8 cellular contexts compared by ENCODE assay signal in genomic region chr22:35258144-35258988, GRCh38. TPM values are rescaled to one million over a fixed set of nuclear protein-coding genes. Genes with fewer than 3 reads are reported as not detected.
DNase-seq lines count a peak whose midpoint lies in the region; ATAC-seq, FAIRE-seq and TF ChIP-seq lines count a peak whose summit lies in the region.

No MANE protein-coding gene starts in this region.

- 0 out of 3 replicates have a peak, but pooled peaks cover 6% of the 10 kb centered on the region for H3K4me1 ChIP-seq in A549
- peaks cover 3% of the 10 kb centered on the region; the same call in 1 of the 2 replicates for H3K4me1 ChIP-seq in SJCRH30
- peaks cover 0 to 3% (median 0%) of the 10 kb centered on the region in 4 experiments; a peak in 2 of 7 replicates for H3K4me1 ChIP-seq in H1 (replicated peaks in 1 of 4; ENCODE audit: control insufficient read depth in 3 of 4, insufficient read depth in 4 of 4, low read length in 3 of 4)
- H3K4me1 ChIP-seq in mucosa of descending colon (ENCODE audit: low read depth): peaks cover 7% of the 10 kb centered on the region

- H3K18ac ChIP-seq in H1 (ENCODE audit: extremely low read depth, low read length): peak overlapping the region; percentile 29

- H2AFZ ChIP-seq in H1 (ENCODE audit: low read length): no peak overlapping the region

- peak overlapping the region; percentile 100 for H3K27ac ChIP-seq in A549
- H3K27ac ChIP-seq in SJCRH30: peak overlapping the region; percentile 97
- H3K27ac ChIP-seq in H1 (ENCODE audit: low read depth, low read length): peak overlapping the region; percentile 88

- CTCF ChIA-PET in A549 (lab: Yijun Ruan, JAX) (no interaction called here), H1 (lab: Charles Lee; ENCODE audit: partially characterized antibody) (interaction anchor here (0.9 to 1.2 kb wide), 2 partner anchors 12 to 156 kb away, joined by 3 read pairs; no protein-coding TSS in a partner anchor)

- H3K4ac ChIP-seq in H1 (replicated peaks; ENCODE audit: insufficient read length, low read depth, low read length): no peak overlapping the region

- peak overlapping the region; percentile 98; the same call in 1 of the 2 replicates for H4K8ac ChIP-seq in H1 (ENCODE audit: extremely low read depth, insufficient read depth, low read length)

- peak overlapping the region; percentile 86 for H3K4me2 ChIP-seq in A549
- peak overlapping the region; percentile 76 to 98 for H3K4me2 ChIP-seq in H1 (ENCODE audit: insufficient read depth in 1 of 2, low read depth in 2 of 2, low read length in 2 of 2)

- WGBS in A549 (ENCODE audit: missing lambda C conversion rate): 28% methylated on average over 23 of the region's 23 CpGs
- WGBS in H1 (ENCODE audit: extremely low coverage in 1 of 2, insufficient coverage in 1 of 2, insufficient read length in 1 of 2, insufficient replicate concordance in 2 of 2, low coverage in 1 of 2, low lambda C conversion rate in 2 of 2, missing lambda C conversion rate in 1 of 2), 2 experiments: 31% methylated on average over 23 of the region's 23 CpGs; no CpG with 5 or more reads in 1 of the 2 experiments

- no peak overlapping the region for H3K23ac ChIP-seq in H1 (ENCODE audit: insufficient read length)

- peaks cover 8% of the 10 kb centered on the region; the same call in 1 of the 2 replicates for H3K23me2 ChIP-seq in H1 (ENCODE audit: low read depth, low read length)

- H3K27me3 ChIP-seq in SJCRH30: no peaks in the 10 kb centered on the region
- H3K27me3 ChIP-seq in H1 (replicated peaks in 1 of 4; ENCODE audit: control insufficient read depth in 3 of 4, extremely low read depth in 1 of 4, insufficient read depth in 3 of 4, low read length in 3 of 4): no peaks in the 10 kb centered on the region; a peak in 1 of 7 replicates

- no peak overlapping the region for H3K14ac ChIP-seq in H1 (ENCODE audit: insufficient read length)

- H3K4me3 ChIP-seq in A549 (peak overlapping the region; percentile 82), SJCRH30 (peak overlapping the region; percentile 88), H1 (ENCODE audit: extremely low read depth in 1 of 4, insufficient read depth in 2 of 4, low read depth in 3 of 4, low read length in 4 of 4) (peak overlapping the region; percentile 74 to 94 (median 81)), mucosa of descending colon (peak overlapping the region; percentile 88)

- no peak for TF ChIP-seq RAD21 in A549 (conservative IDR thresholded peaks at IDR 0.05 in 1 of 2, IDR thresholded peaks at IDR 0.05 in 1 of 2)
- TF ChIP-seq RAD21 in H1 (IDR thresholded peaks at IDR 0.05 in 1 of 2, conservative IDR thresholded peaks at IDR 0.05 in 1 of 2; ENCODE audit: low read depth in 2 of 2, low read length in 2 of 2): no peak

- H2BK20ac ChIP-seq in H1 (ENCODE audit: low read length): no peak overlapping the region

- H2AK5ac ChIP-seq in H1 (ENCODE audit: low read depth, low read length): peak overlapping the region; percentile 43; the same call in 1 of the 2 replicates

- H3K36me3 ChIP-seq in SJCRH30 (peaks cover 27% of the 10 kb centered on the region), H1 (ENCODE audit: control insufficient read depth in 2 of 4, insufficient read depth in 4 of 4, low read length in 3 of 4) (peaks cover 5 to 14% (median 13%) of the 10 kb centered on the region in 4 experiments; a peak in 5 of 8 replicates), mucosa of descending colon (ENCODE audit: low read depth) (no peaks in the 10 kb centered on the region)

- peaks cover 0 to 46% of the 10 kb centered on the region in 2 experiments; a peak in 3 of 4 replicates for H3K79me2 ChIP-seq in H1 (ENCODE audit: control insufficient read depth in 1 of 2, insufficient read depth in 2 of 2, low read length in 2 of 2)

- peak overlapping the region; percentile 0 for H4K5ac ChIP-seq in H1 (ENCODE audit: insufficient read length, low read depth, low read length)

- H2BK12ac ChIP-seq in H1 (ENCODE audit: low read depth, low read length): no peak overlapping the region

- POLR2A ChIA-PET in A549 (lab: Yijun Ruan, JAX): interaction anchor here (0.6 to 1.6 kb wide), 2 partner anchors 42 to 1052 kb away, joined by 3 to 4 read pairs; partner anchors contain the start of gene TOM1
- POLR2A ChIA-PET in H1 (lab: Charles Lee; ENCODE audit: partially characterized antibody): interaction anchor here (0.8 to 4.6 kb wide), 9 partner anchors 7 to 53 kb away, joined by 3 to 27 read pairs (median 5); partner anchors contain the start of gene TOM1

- ATAC-seq in A549 (peak in 1 of 2 experiments; percentile 42; a peak in 3 of 6 replicates), GM18502 (IDR thresholded peaks at IDR 0.05; ENCODE audit: poor library complexity, unreplicated experiment) (peak; percentile 18), mucosa of descending colon (no peak), HG03159 (IDR thresholded peaks at IDR 0.05; ENCODE audit: unreplicated experiment) (no peak), HG03135 (IDR thresholded peaks at IDR 0.05; ENCODE audit: unreplicated experiment) (no peak)

- no peak overlapping the region for H2BK15ac ChIP-seq in H1 (ENCODE audit: low read length)

- H4K91ac ChIP-seq in H1 (replicated peaks; ENCODE audit: insufficient read length, low read length): no peak overlapping the region

- peaks cover 4% of the 10 kb centered on the region; the same call in 1 of the 2 replicates for H3K79me1 ChIP-seq in H1 (ENCODE audit: low read depth, low read length)

- no peak overlapping the region for H3K56ac ChIP-seq in H1 (replicated peaks; ENCODE audit: insufficient read length, low read depth, low read length)

- no peak overlapping the region for H2BK120ac ChIP-seq in H1 (replicated peaks; ENCODE audit: low read depth, low read length)

- FAIRE-seq in A549 (lab: Jason Lieb, UNC): no peak
- peak; percentile 39 for FAIRE-seq in H1 (lab: Jason Lieb, UNC)

- peak overlapping the region; percentile 66 for H2BK5ac ChIP-seq in H1 (ENCODE audit: low read depth, low read length)

- TF ChIP-seq CTCF in A549 (IDR thresholded peaks at IDR 0.05) (no peak), H1 (IDR thresholded peaks at IDR 0.05; ENCODE audit: control extremely low read depth in 1 of 3, insufficient read depth in 1 of 3, low read depth in 1 of 3, low read length in 3 of 3) (no peak), mucosa of descending colon (IDR thresholded peaks at IDR 0.05) (no peak)

- TF ChIP-seq EP300 in A549 (IDR thresholded peaks at IDR 0.05): no peak
- no peak for TF ChIP-seq EP300 in H1 (IDR thresholded peaks at IDR 0.05; ENCODE audit: borderline replicate concordance in 1 of 2, low read depth in 2 of 2, low read length in 2 of 2)

- H4K20me1 ChIP-seq in H1 (replicated peaks in 1 of 2; ENCODE audit: control insufficient read depth in 1 of 2, insufficient read depth in 2 of 2, low read length in 2 of 2): peaks cover 0 to 3% of the 10 kb centered on the region in 2 experiments

- H3K9me3 ChIP-seq in A549 (no peaks in the 10 kb centered on the region), SJCRH30 (replicated peaks) (no peaks in the 10 kb centered on the region), H1 (ENCODE audit: insufficient read depth in 2 of 2, low read depth in 1 of 2, low read length in 1 of 2) (no peaks in the 10 kb centered on the region), mucosa of descending colon (no peaks in the 10 kb centered on the region)

- TF ChIP-seq POLR2A in A549 (IDR thresholded peaks at IDR 0.05; ENCODE audit: low read length) (no peak), H1 (IDR thresholded peaks at IDR 0.05; ENCODE audit: control extremely low read depth in 1 of 2, low read depth in 2 of 2, low read length in 2 of 2) (peak in 1 of 2 experiments; percentile 42; a peak in 2 of 3 replicates)

- peak overlapping the region; percentile 87 to 99 (median 90) for H3K9ac ChIP-seq in H1 (replicated peaks in 1 of 4; ENCODE audit: extremely low read depth in 1 of 4, low read depth in 3 of 4, low read length in 3 of 4)

- DNase-seq in A549 (ENCODE audit: low read depth in 1 of 2, low spot score in 1 of 2): peak; percentile 5 to 10
- peak; percentile 62 to 68 for DNase-seq in SJCRH30
- peak in 1 of 2 experiments; percentile 52 for DNase-seq in H1 (ENCODE audit: low read depth in 1 of 2, low spot score in 2 of 2)
- peak in 2 of 3 donors; percentile 25 to 41 for DNase-seq in mucosa of descending colon
- no peak for DNase-seq in SIG-M5 (lab: John Stamatoyannopoulos, UW)

- intact Hi-C loops in mucosa of descending colon (cut with DNase I, micrococcal nuclease): no loop called here

RNA-seq across cellular contexts. Expression of gene HMGXB4, which starts 1.1 kb away (rescaled TPM):
- polyA plus RNA-seq in A549 (2011; rRNA removed) (20.4 and 29.5 TPM in 2 replicates), A549 (2017; fragmentation: RNase III; extraction: RNeasy Plus Mini Kit Qiagen cat#74134 plus additional on column Dnase treatment) (12.9 to 14.1 TPM (median 13.9 TPM) in 3 replicates), H1 (2011; rRNA removed) (12.7 and 20.9 TPM in 2 replicates)
- polyA plus RNA-seq in A549 (2012; cell fraction: cytosol; rRNA removed): 7.9 TPM in 2 replicates
- polyA plus RNA-seq in A549 (2012; cell fraction: nucleus; rRNA removed): 5.9 and 8.9 TPM in 2 replicates
- polyA minus RNA-seq in A549 (2011; rRNA and poly(A)+ RNA removed): 25.4 and 31.7 TPM in 2 replicates
- total RNA-seq in SJCRH30 (2014; rRNA removed; shearing (Covaris generic)): 36.2 and 43.4 TPM in 2 replicates
- 38.3 and 41.3 TPM in 2 replicates for total RNA-seq in H1 (2021; fragmentation: NEBNext Ultra II Directional; extraction: Animal tissue kit (Norgen Biotek cat#: 25700))
- 25.6 TPM for polyA plus RNA-seq in H1 (2011; cell fraction: cytosol; rRNA removed)
- 17.6 TPM for polyA plus RNA-seq in H1 (2011; cell fraction: nucleus; rRNA removed)
- 23.8 to 34.3 TPM (median 24.8 TPM) in 4 replicates for polyA plus RNA-seq in H1 (2012, experiment 1 of 2)
- 2.9 TPM for polyA plus RNA-seq in H1 (2012, experiment 2 of 2)
- polyA plus RNA-seq in H1 (2013, experiment 1 of 2): 31.9 TPM
- 32.0 TPM for polyA plus RNA-seq in H1 (2013, experiment 2 of 2)
- 41.4 and 49.8 TPM in 2 replicates for polyA minus RNA-seq in H1 (2011; rRNA and poly(A)+ RNA removed)
- polyA minus RNA-seq in H1 (2011; cell fraction: cytosol; rRNA and poly(A)+ RNA removed): 17.2 TPM
- polyA minus RNA-seq in H1 (2011; cell fraction: nucleus; rRNA and poly(A)+ RNA removed): 74.6 TPM
- total RNA-seq in mucosa of descending colon: 10 to 100 TPM; 18.1 to 21.7 (median 21.6) TPM

RNA-seq across cellular contexts. Expression of gene TOM1, which starts 41.3 kb away (rescaled TPM):
- 16.6 and 26.2 TPM in 2 replicates for polyA plus RNA-seq in A549 (2011; rRNA removed)
- 15.6 and 17.9 TPM in 2 replicates for polyA plus RNA-seq in A549 (2012; cell fraction: cytosol; rRNA removed)
- polyA plus RNA-seq in A549 (2012; cell fraction: nucleus; rRNA removed): 22.7 and 27.2 TPM in 2 replicates
- polyA plus RNA-seq in A549 (2017; fragmentation: RNase III; extraction: RNeasy Plus Mini Kit Qiagen cat#74134 plus additional on column Dnase treatment): 11.4 to 16.4 TPM (median 14.5 TPM) in 3 replicates
- 56.9 and 61.5 TPM in 2 replicates for polyA minus RNA-seq in A549 (2011; rRNA and poly(A)+ RNA removed)
- 16.2 and 19.8 TPM in 2 replicates for total RNA-seq in SJCRH30 (2014; rRNA removed; shearing (Covaris generic))
- total RNA-seq in H1 (2021; fragmentation: NEBNext Ultra II Directional; extraction: Animal tissue kit (Norgen Biotek cat#: 25700)): 22.2 and 25.1 TPM in 2 replicates
- 39.2 and 40.8 TPM in 2 replicates for polyA plus RNA-seq in H1 (2011; rRNA removed)
- polyA plus RNA-seq in H1 (2011; cell fraction: cytosol; rRNA removed): 42.4 TPM
- 55.0 TPM for polyA plus RNA-seq in H1 (2011; cell fraction: nucleus; rRNA removed)
- polyA plus RNA-seq in H1 (2012, experiment 1 of 2): 18.4 to 26.3 TPM (median 24.0 TPM) in 4 replicates
- polyA plus RNA-seq in H1 (2012, experiment 2 of 2): 17.2 TPM
- polyA plus RNA-seq in H1 (2013, experiment 1 of 2): 10.1 TPM
- 9.8 TPM for polyA plus RNA-seq in H1 (2013, experiment 2 of 2)
- polyA minus RNA-seq in H1 (2011; rRNA and poly(A)+ RNA removed): 66.8 and 85.4 TPM in 2 replicates
- polyA minus RNA-seq in H1 (2011; cell fraction: cytosol; rRNA and poly(A)+ RNA removed): 23.8 TPM
- 28.3 TPM for polyA minus RNA-seq in H1 (2011; cell fraction: nucleus; rRNA and poly(A)+ RNA removed)
- 10 to 100 TPM; 59.8 to 74.7 (median 60.2) TPM for total RNA-seq in mucosa of descending colon
